Comparison of ENCODE assay signal across 8 cellular contexts in genomic region chr12:6821674-6822433, GRCh38. TPM values are rescaled to one million over a fixed set of nuclear protein-coding genes. Genes with fewer than 3 reads are reported as not detected.
DNase-seq lines count a peak whose midpoint lies in the region; ATAC-seq, FAIRE-seq and TF ChIP-seq lines count a peak whose summit lies in the region.

A gene with protein sequence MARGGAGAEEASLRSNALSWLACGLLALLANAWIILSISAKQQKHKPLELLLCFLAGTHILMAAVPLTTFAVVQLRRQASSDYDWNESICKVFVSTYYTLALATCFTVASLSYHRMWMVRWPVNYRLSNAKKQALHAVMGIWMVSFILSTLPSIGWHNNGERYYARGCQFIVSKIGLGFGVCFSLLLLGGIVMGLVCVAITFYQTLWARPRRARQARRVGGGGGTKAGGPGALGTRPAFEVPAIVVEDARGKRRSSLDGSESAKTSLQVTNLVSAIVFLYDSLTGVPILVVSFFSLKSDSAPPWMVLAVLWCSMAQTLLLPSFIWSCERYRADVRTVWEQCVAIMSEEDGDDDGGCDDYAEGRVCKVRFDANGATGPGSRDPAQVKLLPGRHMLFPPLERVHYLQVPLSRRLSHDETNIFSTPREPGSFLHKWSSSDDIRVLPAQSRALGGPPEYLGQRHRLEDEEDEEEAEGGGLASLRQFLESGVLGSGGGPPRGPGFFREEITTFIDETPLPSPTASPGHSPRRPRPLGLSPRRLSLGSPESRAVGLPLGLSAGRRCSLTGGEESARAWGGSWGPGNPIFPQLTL (plus strand): TSS chr12:6821821. CDS start chr12:6823899, 2,078 bp downstream.

- ATAC-seq in A549: peak; percentile 34 to 37
- ATAC-seq in effector memory CD8-positive, alpha-beta T cell (replicated peaks): no peak
- no peak for ATAC-seq in memory B cell (ENCODE audit: low read depth)
- ATAC-seq in HG02870 (IDR thresholded peaks at IDR 0.05; ENCODE audit: unreplicated experiment): no peak

- CTCF ChIA-PET in A549 (lab: Yijun Ruan, JAX): interaction anchor here (0.6 to 29.8 kb wide), 7 partner anchors 10 to 252 kb away, joined by 3 to 306 read pairs (median 78); partner anchors contain the start of genes CD4 and MLF2
- CTCF ChIA-PET in PC-9 (lab: Charles Lee): interaction anchor here (0.6 to 1.8 kb wide), 4 partner anchors 20 to 117 kb away, joined by 3 to 9 read pairs (median 5); no protein-coding TSS in a partner anchor

- H3K4me3 Mint-ChIP-seq in effector memory CD8-positive, alpha-beta T cell: peak within 1 kb of the TSS; percentile 53 to 58
- H3K4me3 Mint-ChIP-seq in memory B cell: peak within 1 kb of the TSS; percentile 47

- no peaks in the 10 kb centered on the region for H3K9me2 ChIP-seq in PC-9 (ENCODE audit: insufficient read depth)

- H2AFZ ChIP-seq in PC-9: no peak within 1 kb of the TSS

- no peak for TF ChIP-seq EP300 in A549 (IDR thresholded peaks at IDR 0.05)

- H3K27me3 Mint-ChIP-seq in effector memory CD8-positive, alpha-beta T cell: peaks cover 60 to 68% of the 10 kb centered on the region in 2 donors
- H3K27me3 Mint-ChIP-seq in memory B cell: peaks cover 43% of the 10 kb centered on the region

- FAIRE-seq in A549 (lab: Jason Lieb, UNC) (no peak), GM19239 (lab: Jason Lieb, UNC) (no peak)

- H3K4me1 ChIP-seq in A549 (peaks cover 13% of the 10 kb centered on the region), ES-I3 (ENCODE audit: insufficient read depth, low read length) (peaks cover 29% of the 10 kb centered on the region), PC-9 (replicated peaks; ENCODE audit: insufficient read depth) (no peaks in the 10 kb centered on the region; the same call in 1 of the 2 replicates), thyroid gland (peaks cover 0 to 12% of the 10 kb centered on the region in 2 donors)

- H3K27ac Mint-ChIP-seq in effector memory CD8-positive, alpha-beta T cell: no peak within 1 kb of the TSS
- H3K27ac Mint-ChIP-seq in memory B cell: no peak within 1 kb of the TSS

- H3K4me2 ChIP-seq in A549 (peak within 1 kb of the TSS; percentile 100), PC-9 (peak within 1 kb of the TSS; percentile 68)

- no peaks in the 10 kb centered on the region for H3K9me3 Mint-ChIP-seq in effector memory CD8-positive, alpha-beta T cell
- no peaks in the 10 kb centered on the region for H3K9me3 Mint-ChIP-seq in memory B cell

- peak within 1 kb of the TSS; percentile 64 for H3K9ac ChIP-seq in ES-I3 (ENCODE audit: low read depth, low read length)

- TF ChIP-seq POLR2A in A549 (IDR thresholded peaks at IDR 0.05; ENCODE audit: low read length): peak; percentile 7; the same call in 1 of the 2 replicates
- TF ChIP-seq POLR2A in thyroid gland (IDR thresholded peaks at IDR 0.05): no peak

- peak within 1 kb of the TSS; percentile 55 for H3K4me3 ChIP-seq in A549
- peak within 1 kb of the TSS; percentile 33; the same call in 1 of the 2 replicates for H3K4me3 ChIP-seq in PC-9
- H3K4me3 ChIP-seq in thyroid gland (replicated peaks in 1 of 3): peak within 1 kb of the TSS in 1 of 3 donors; percentile 34

- TF ChIP-seq CTCF in A549 (IDR thresholded peaks at IDR 0.05): no peak
- TF ChIP-seq CTCF in PC-9 (conservative IDR thresholded peaks at IDR 0.05): no peak
- no peak for TF ChIP-seq CTCF in thyroid gland (IDR thresholded peaks at IDR 0.05)

- H3K36me3 Mint-ChIP-seq in effector memory CD8-positive, alpha-beta T cell (ENCODE audit: insufficient read depth): no peaks in the 10 kb centered on the region
- no peaks in the 10 kb centered on the region for H3K36me3 Mint-ChIP-seq in memory B cell

- under 1% methylated on average over 18 of the region's 23 CpGs for WGBS in A549 (ENCODE audit: missing lambda C conversion rate)
- 2 to 10% methylated on average over 8 to 23 of the region's 23 CpGs for WGBS in thyroid gland, 2 donors

- H4K20me1 ChIP-seq in PC-9 (ENCODE audit: insufficient read depth): no peaks in the 10 kb centered on the region

- TF ChIP-seq RAD21 in A549 (conservative IDR thresholded peaks at IDR 0.05 in 1 of 2, IDR thresholded peaks at IDR 0.05 in 1 of 2): no peak

- H3K27me3 ChIP-seq in PC-9 (ENCODE audit: insufficient read depth, low read depth): peaks cover 76% of the 10 kb centered on the region
- no peaks in the 10 kb centered on the region for H3K27me3 ChIP-seq in thyroid gland

- H3K36me3 ChIP-seq in ES-I3 (ENCODE audit: insufficient read depth, low read length): no peaks in the 10 kb centered on the region
- H3K36me3 ChIP-seq in PC-9 (ENCODE audit: low read depth): no peaks in the 10 kb centered on the region
- H3K36me3 ChIP-seq in thyroid gland: no peaks in the 10 kb centered on the region

- H3K9me3 ChIP-seq in A549 (no peaks in the 10 kb centered on the region), ES-I3 (ENCODE audit: control insufficient read depth, insufficient read depth, low read length) (no peaks in the 10 kb centered on the region), PC-9 (ENCODE audit: insufficient read depth, low read depth) (no peaks in the 10 kb centered on the region), thyroid gland (no peaks in the 10 kb centered on the region)

- H3K27ac ChIP-seq in A549 (peak within 1 kb of the TSS; percentile 76 to 87), PC-9 (no peak within 1 kb of the TSS), thyroid gland (no peak within 1 kb of the TSS)

- DNase-seq in A549 (ENCODE audit: low read depth in 1 of 2, low spot score in 1 of 2) (peak; percentile 35 to 43), PC-9 (peak in 1 of 2 experiments; percentile 37), memory B cell (ENCODE audit: low spot score in 2 of 2) (no peak), thyroid gland (peak; percentile 32 to 49), GM19239 (ENCODE audit: insufficient read length, low spot score) (no peak)
- no peak for DNase-seq in effector memory CD8-positive, alpha-beta T cell

- POLR2A ChIA-PET in A549 (lab: Yijun Ruan, JAX): interaction anchor here (1.0 to 2.1 kb wide), 3 partner anchors 9 to 69 kb away, joined by 3 to 9 read pairs (median 4); partner anchors contain the start of genes MLF2 and USP5
- POLR2A ChIA-PET in PC-9 (lab: Charles Lee; ENCODE audit: unreplicated experiment): interaction anchor here (0.7 to 0.9 kb wide), 3 partner anchors 47 to 209 kb away, joined by 3 to 4 read pairs (median 3); no protein-coding TSS in a partner anchor

- H3K4me1 Mint-ChIP-seq in effector memory CD8-positive, alpha-beta T cell (ENCODE audit: low read depth in 2 of 2): peaks cover 8 to 16% of the 10 kb centered on the region in 2 donors
- H3K4me1 Mint-ChIP-seq in memory B cell: peaks cover 24% of the 10 kb centered on the region

- intact Hi-C loops in PC-9 (cut with micrococcal nuclease; ENCODE audit: unreplicated experiment) (no loop called here), thyroid gland (cut with DNase I) (no loop called here)

- no TSS peak for BruUV-seq in PC-9 (replicated peaks; lab: Mats Ljungman, UMichigan)

- no peaks in the 10 kb centered on the region; the same call in 1 of the 2 replicates for H3F3A ChIP-seq in PC-9 (ENCODE audit: insufficient read depth, low read depth)

- no peaks in the 10 kb centered on the region for H3K79me2 ChIP-seq in PC-9 (ENCODE audit: low read depth)

TF ChIP-seq in A549, 52 proteins besides CTCF, POLR2A, EP300 and RAD21:
- no peak for TF ChIP-seq POLR2AphosphoS2 (conservative IDR thresholded peaks at IDR 0.05; ENCODE audit: low read length)
- no peak for TF ChIP-seq ZC3H11A (IDR thresholded peaks at IDR 0.05)
- no peak for TF ChIP-seq RARB (CRISPR knock-in tag; IDR thresholded peaks at IDR 0.05)
- TF ChIP-seq, protein P1, sequence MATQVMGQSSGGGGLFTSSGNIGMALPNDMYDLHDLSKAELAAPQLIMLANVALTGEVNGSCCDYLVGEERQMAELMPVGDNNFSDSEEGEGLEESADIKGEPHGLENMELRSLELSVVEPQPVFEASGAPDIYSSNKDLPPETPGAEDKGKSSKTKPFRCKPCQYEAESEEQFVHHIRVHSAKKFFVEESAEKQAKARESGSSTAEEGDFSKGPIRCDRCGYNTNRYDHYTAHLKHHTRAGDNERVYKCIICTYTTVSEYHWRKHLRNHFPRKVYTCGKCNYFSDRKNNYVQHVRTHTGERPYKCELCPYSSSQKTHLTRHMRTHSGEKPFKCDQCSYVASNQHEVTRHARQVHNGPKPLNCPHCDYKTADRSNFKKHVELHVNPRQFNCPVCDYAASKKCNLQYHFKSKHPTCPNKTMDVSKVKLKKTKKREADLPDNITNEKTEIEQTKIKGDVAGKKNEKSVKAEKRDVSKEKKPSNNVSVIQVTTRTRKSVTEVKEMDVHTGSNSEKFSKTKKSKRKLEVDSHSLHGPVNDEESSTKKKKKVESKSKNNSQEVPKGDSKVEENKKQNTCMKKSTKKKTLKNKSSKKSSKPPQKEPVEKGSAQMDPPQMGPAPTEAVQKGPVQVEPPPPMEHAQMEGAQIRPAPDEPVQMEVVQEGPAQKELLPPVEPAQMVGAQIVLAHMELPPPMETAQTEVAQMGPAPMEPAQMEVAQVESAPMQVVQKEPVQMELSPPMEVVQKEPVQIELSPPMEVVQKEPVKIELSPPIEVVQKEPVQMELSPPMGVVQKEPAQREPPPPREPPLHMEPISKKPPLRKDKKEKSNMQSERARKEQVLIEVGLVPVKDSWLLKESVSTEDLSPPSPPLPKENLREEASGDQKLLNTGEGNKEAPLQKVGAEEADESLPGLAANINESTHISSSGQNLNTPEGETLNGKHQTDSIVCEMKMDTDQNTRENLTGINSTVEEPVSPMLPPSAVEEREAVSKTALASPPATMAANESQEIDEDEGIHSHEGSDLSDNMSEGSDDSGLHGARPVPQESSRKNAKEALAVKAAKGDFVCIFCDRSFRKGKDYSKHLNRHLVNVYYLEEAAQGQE (IDR thresholded peaks at IDR 0.05): no peak

RNA-seq across cellular contexts. Expression of the gene that starts here (rescaled TPM):
- polyA plus RNA-seq in A549 (2011; rRNA removed) (1.8 TPM in 2 replicates), A549 (2017; fragmentation: RNase III; extraction: RNeasy Plus Mini Kit Qiagen cat#74134 plus additional on column Dnase treatment) (1.7 to 2.4 TPM (median 1.7 TPM) in 3 replicates)
- 2.0 and 2.8 TPM in 2 replicates for polyA plus RNA-seq in A549 (2012; cell fraction: cytosol; rRNA removed)
- 5.3 and 5.6 TPM in 2 replicates for polyA plus RNA-seq in A549 (2012; cell fraction: nucleus; rRNA removed)
- polyA minus RNA-seq in A549 (2011; rRNA and poly(A)+ RNA removed): 1.6 and 1.7 TPM in 2 replicates
- total RNA-seq in PC-9 (2021) (2.4 and 3.8 TPM in 2 replicates), thyroid gland (1 to 10 TPM in 1 of 4 donors, under 1 TPM in 3; 0.34 to 1.1 (median 0.56) TPM)

Comparison
In these comparisons a context has a peak if more than half of its experiments do, and no peak if none do; other contexts are left out.
1. ATAC-seq: peak in A549 (2 of 2); none in effector memory CD8-positive, alpha-beta T cell (single experiment), memory B cell (single experiment) and HG02870 (single experiment).
2. DNase-seq: peak in A549 (2 of 2) and thyroid gland (2 of 2); none in effector memory CD8-positive, alpha-beta T cell (0 of 3), memory B cell (0 of 2) and GM19239 (single experiment).
3. H3K27ac ChIP-seq: peak in A549 (2 of 2); none in PC-9 (single experiment) and thyroid gland (0 of 3).